29 cellular contexts compared by ENCODE assay signal in the genomic region with DNA sequence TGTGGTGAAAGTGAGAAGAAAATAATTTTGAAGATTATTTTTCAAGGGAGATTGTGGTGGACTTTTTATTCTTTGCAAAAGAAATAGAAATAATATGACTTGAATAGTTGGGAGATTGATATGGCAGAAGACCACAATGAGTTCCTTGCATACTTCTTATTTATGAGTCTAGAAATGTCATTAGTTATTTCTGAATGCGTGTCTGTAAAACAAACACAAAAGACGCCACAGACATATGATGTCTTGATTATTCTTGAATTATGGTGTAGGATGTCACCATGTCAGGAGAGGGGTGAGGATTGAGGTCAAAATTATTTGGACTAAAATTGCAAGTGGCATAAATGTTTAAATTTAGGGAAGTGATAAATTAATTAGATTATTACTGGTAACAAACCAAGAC.
"Had no signal": no experiment of that assay in that cellular context is flagged by ENCODE, and none has a peak within 500 bp of the region (broad histone marks: within the 10 kb centered on the region; RNA-seq: fewer than 3 reads in every experiment).

No MANE protein-coding gene starts in this region.

- H3K27me3 Mint-ChIP-seq: dendritic cell treated with granulocyte-macrophage colony-stimulating factor and Interleukin-4, amounts not matched to agents 40 ng/mL and 50 ng/mL, for 4 days had no signal

- H3K9me3 Mint-ChIP-seq: effector memory CD8-positive, alpha-beta T cell; endodermal cell had no signal

- H3K27ac Mint-ChIP-seq: dendritic cell treated with granulocyte-macrophage colony-stimulating factor and Interleukin-4, amounts not matched to agents 40 ng/mL and 50 ng/mL, for 4 days; effector memory CD8-positive, alpha-beta T cell; endodermal cell had no signal

- DNase-seq: colonic mucosa; cortex of kidney; dermis blood vessel endothelial cell; dorsolateral prefrontal cortex; effector CD4-positive, alpha-beta T cell; effector CD8-positive, alpha-beta T cell; effector memory CD4-positive, alpha-beta T cell; effector memory CD8-positive, alpha-beta T cell; endodermal cell; erythroblast; esophagus squamous epithelium; foreskin fibroblast; foreskin keratinocyte; foreskin melanocyte; gastrocnemius medialis; glutamatergic neuron; head of caudate nucleus; heart left ventricle; heart right ventricle had no signal

- H3K27me3 ChIP-seq: colonic mucosa, esophagus muscularis mucosa, esophagus squamous epithelium, foreskin keratinocyte, gastrocnemius medialis, gastroesophageal sphincter, heart left ventricle, heart right ventricle had no signal

- H3K4me3 ChIP-seq: colonic mucosa, coronary artery, dorsolateral prefrontal cortex, esophagus muscularis mucosa, esophagus squamous epithelium, gastrocnemius medialis, gastroesophageal sphincter, heart left ventricle, heart right ventricle had no signal

- H3K9me3 ChIP-seq: colonic mucosa, esophagus muscularis mucosa, esophagus squamous epithelium, gastrocnemius medialis, gastroesophageal sphincter, heart right ventricle had no signal

- H3K36me3 ChIP-seq: colonic mucosa, esophagus muscularis mucosa, esophagus squamous epithelium, gastrocnemius medialis, gastroesophageal sphincter, heart left ventricle, heart right ventricle had no signal

- H3K27ac ChIP-seq: colonic mucosa, coronary artery, dorsolateral prefrontal cortex, epithelial cell of prostate, esophagus muscularis mucosa, esophagus squamous epithelium, foreskin keratinocyte, gastrocnemius medialis, gastroesophageal sphincter, heart left ventricle, heart right ventricle had no signal

- FAIRE-seq: colon, endometrium, endothelial cell of umbilical vein, frontal cortex had no signal

- H3K4me1 ChIP-seq: colonic mucosa, esophagus squamous epithelium, foreskin keratinocyte, gastrocnemius medialis, heart left ventricle, heart right ventricle had no signal

- H3K4me3 Mint-ChIP-seq: dendritic cell treated with granulocyte-macrophage colony-stimulating factor and Interleukin-4, amounts not matched to agents 40 ng/mL and 50 ng/mL, for 4 days; effector memory CD8-positive, alpha-beta T cell; endodermal cell had no signal

- ATAC-seq: effector memory CD8-positive, alpha-beta T cell; esophagus mucosa; foreskin keratinocyte; gastrocnemius medialis; gastroesophageal sphincter; heart left ventricle; heart right ventricle had no signal
